In the genomic region with DNA sequence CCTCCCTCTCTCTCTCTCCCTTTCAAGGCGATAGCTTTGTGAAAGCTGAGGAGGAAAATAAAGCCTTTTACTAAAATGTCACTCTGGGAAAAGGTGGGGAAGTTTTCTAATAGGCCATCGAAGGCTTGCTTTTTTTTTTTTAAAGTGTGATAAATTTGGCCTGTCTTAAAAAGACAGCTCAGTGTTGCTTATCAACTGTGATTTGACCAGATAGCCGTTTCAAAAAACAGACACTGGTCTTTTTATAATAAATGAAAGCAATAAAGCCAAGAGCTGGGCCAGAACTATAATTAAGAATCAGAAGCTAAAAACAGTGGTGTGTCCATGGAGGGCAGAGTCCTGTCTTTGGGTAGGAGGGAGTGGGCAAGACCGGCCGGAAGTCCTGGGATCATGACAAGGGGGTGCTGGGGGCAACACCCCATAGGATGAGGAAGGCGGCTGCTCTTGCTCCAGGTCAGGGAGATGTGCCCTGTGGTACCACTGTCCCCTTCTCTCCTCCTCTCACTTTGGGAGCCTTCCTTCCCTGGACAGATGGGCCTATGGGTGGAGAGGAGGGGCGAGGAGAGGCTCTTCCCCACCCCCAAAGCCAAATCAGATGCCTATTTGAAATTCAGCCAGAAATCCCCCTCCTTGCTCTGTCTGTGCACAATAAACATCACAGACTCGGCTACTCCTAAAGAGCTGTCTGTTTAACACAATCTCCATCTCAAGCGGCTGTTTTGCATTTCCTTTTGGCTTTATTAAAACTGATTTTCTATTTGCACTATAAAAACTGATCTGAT, we compare ENCODE assay signal across 1 cellular context.
A peak's percentile ranks its signal among the peaks of the same experiment; 100 is the strongest.
TF ChIP-seq lines count a peak whose summit lies in the region.

No MANE protein-coding gene starts in this region.

TF ChIP-seq in SK-N-SH treated with all-trans-retinoic acid at 6 μM for 48 hours, 23 proteins besides CTCF, POLR2A, EP300 and RAD21 (continued from another document):
- TF ChIP-seq TCF4 (CRISPR knock-in tag; IDR thresholded peaks at IDR 0.05; ENCODE audit: borderline replicate concordance) (peak; percentile 22; the same call in 1 of the 2 replicates), SNAI2 (CRISPR knock-in tag; IDR thresholded peaks at IDR 0.05) (no peak), ISL1 (CRISPR knock-in tag; IDR thresholded peaks at IDR 0.05) (no peak), PPARA (CRISPR knock-in tag; IDR thresholded peaks at IDR 0.05; ENCODE audit: borderline replicate concordance) (no peak), OSR1 (CRISPR knock-in tag; IDR thresholded peaks at IDR 0.05) (no peak), RARB (CRISPR knock-in tag; IDR thresholded peaks at IDR 0.05) (no peak), ZNF8 (CRISPR knock-in tag; IDR thresholded peaks at IDR 0.05) (no peak), ARNTL (CRISPR knock-in tag; IDR thresholded peaks at IDR 0.05; ENCODE audit: borderline replicate concordance, low read depth) (no peak), TOX (CRISPR knock-in tag; IDR thresholded peaks at IDR 0.05; ENCODE audit: borderline replicate concordance) (no peak), ZFP30 (CRISPR knock-in tag; IDR thresholded peaks at IDR 0.05) (no peak)
- TF ChIP-seq, protein P1, sequence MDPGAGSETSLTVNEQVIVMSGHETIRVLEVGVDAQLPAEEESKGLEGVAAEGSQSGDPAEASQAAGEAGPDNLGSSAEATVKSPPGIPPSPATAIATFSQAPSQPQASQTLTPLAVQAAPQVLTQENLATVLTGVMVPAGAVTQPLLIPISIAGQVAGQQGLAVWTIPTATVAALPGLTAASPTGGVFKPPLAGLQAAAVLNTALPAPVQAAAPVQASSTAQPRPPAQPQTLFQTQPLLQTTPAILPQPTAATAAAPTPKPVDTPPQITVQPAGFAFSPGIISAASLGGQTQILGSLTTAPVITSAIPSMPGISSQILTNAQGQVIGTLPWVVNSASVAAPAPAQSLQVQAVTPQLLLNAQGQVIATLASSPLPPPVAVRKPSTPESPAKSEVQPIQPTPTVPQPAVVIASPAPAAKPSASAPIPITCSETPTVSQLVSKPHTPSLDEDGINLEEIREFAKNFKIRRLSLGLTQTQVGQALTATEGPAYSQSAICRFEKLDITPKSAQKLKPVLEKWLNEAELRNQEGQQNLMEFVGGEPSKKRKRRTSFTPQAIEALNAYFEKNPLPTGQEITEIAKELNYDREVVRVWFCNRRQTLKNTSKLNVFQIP (CRISPR knock-in tag; IDR thresholded peaks at IDR 0.05; ENCODE audit: borderline replicate concordance, low read depth) = no peak
- TF ChIP-seq, protein P2, sequence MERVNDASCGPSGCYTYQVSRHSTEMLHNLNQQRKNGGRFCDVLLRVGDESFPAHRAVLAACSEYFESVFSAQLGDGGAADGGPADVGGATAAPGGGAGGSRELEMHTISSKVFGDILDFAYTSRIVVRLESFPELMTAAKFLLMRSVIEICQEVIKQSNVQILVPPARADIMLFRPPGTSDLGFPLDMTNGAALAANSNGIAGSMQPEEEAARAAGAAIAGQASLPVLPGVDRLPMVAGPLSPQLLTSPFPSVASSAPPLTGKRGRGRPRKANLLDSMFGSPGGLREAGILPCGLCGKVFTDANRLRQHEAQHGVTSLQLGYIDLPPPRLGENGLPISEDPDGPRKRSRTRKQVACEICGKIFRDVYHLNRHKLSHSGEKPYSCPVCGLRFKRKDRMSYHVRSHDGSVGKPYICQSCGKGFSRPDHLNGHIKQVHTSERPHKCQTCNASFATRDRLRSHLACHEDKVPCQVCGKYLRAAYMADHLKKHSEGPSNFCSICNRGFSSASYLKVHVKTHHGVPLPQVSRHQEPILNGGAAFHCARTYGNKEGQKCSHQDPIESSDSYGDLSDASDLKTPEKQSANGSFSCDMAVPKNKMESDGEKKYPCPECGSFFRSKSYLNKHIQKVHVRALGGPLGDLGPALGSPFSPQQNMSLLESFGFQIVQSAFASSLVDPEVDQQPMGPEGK (CRISPR knock-in tag; IDR thresholded peaks at IDR 0.05; ENCODE audit: borderline replicate concordance) = no peak
- TF ChIP-seq, protein P3, sequence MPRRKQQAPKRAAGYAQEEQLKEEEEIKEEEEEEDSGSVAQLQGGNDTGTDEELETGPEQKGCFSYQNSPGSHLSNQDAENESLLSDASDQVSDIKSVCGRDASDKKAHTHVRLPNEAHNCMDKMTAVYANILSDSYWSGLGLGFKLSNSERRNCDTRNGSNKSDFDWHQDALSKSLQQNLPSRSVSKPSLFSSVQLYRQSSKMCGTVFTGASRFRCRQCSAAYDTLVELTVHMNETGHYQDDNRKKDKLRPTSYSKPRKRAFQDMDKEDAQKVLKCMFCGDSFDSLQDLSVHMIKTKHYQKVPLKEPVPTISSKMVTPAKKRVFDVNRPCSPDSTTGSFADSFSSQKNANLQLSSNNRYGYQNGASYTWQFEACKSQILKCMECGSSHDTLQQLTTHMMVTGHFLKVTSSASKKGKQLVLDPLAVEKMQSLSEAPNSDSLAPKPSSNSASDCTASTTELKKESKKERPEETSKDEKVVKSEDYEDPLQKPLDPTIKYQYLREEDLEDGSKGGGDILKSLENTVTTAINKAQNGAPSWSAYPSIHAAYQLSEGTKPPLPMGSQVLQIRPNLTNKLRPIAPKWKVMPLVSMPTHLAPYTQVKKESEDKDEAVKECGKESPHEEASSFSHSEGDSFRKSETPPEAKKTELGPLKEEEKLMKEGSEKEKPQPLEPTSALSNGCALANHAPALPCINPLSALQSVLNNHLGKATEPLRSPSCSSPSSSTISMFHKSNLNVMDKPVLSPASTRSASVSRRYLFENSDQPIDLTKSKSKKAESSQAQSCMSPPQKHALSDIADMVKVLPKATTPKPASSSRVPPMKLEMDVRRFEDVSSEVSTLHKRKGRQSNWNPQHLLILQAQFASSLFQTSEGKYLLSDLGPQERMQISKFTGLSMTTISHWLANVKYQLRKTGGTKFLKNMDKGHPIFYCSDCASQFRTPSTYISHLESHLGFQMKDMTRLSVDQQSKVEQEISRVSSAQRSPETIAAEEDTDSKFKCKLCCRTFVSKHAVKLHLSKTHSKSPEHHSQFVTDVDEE (CRISPR knock-in tag; IDR thresholded peaks at IDR 0.05) = peak; percentile 55; the same call in 1 of the 2 replicates
